ENCODE assay signal across 9 cellular contexts in the genomic region with DNA sequence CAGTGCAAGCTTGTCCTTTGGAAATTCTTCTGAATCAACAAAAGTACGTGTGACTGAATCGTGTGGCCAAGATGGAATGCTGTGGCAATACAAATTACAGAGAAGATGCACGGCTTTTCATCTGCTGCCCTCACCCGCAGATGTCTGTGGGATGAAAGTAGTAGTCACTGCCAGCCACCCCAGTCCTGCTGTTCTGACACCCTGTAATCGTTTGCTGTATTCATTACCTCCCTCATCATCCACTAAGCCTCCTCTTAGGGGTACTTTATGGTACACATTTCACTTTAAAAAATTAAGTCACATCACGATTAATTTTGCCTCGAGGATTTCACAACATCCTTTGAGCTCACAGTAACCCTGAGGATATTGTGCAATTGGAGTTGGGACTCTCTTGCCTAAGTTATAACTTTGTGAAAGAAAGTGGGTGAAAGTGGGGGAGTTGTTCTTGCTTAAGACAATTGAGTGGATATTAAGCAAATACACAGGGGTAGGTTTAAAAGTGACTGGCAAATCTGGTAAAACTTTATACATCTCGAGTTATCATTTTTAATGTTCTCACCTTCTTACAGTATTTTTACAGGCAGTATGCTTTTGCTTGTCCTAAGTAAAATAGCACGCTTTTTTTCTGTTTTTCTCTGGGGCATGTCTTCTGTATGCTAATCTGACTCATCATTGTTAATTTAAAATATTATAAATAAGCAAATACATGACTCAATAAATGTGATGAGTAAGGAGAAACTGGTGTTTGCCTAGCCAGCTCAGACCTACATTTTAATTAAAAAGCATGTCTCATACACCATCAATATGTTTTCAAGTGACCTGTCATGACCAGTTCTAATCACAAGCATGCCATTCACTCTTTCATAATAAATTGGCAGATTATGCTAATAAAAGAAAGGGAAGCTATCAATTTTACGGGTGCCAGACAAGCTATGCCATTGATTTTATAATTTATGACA.
DNase-seq lines count a peak whose midpoint lies in the region; ATAC-seq and TF ChIP-seq lines count a peak whose summit lies in the region.
"Had no signal": no experiment of that assay in that cellular context is flagged by ENCODE, and none has a peak within 500 bp of the region (broad histone marks: within the 10 kb centered on the region; RNA-seq: fewer than 3 reads in every experiment).

No MANE protein-coding gene starts in this region.

- peak overlapping the region; percentile 79 for H3K4me2 ChIP-seq in GM23248 (ENCODE audit: unreplicated experiment)

- H3K4me3 Mint-ChIP-seq in activated T-cell treated with anti-CD3 and anti-CD28 coated beads, Interleukin-2, amount 50 U/mL, for 4 hours: no peak overlapping the region
- H3K4me3 Mint-ChIP-seq: natural killer cell treated with Interleukin-12 subunit alpha and Interleukin-12 subunit beta and Interleukin-15 and Interleukin-18, amount 100 ng/mL, for 72 hours had no signal

- no peaks in the 10 kb centered on the region for H3K9me3 Mint-ChIP-seq in activated T-cell treated with anti-CD3 and anti-CD28 coated beads, Interleukin-2, amount 50 U/mL, for 4 hours

- H4K20me1 ChIP-seq in GM23248 (ENCODE audit: insufficient read depth): no peaks in the 10 kb centered on the region

- H3K27ac ChIP-seq in GM23248: peak overlapping the region; percentile 84
- H3K27ac ChIP-seq in SK-N-MC: no peak overlapping the region
- H3K27ac ChIP-seq in sigmoid colon: peak overlapping the region; percentile 36 to 67 (median 56)

- peaks cover 5% of the 10 kb centered on the region for H3K4me1 Mint-ChIP-seq in activated T-cell treated with anti-CD3 and anti-CD28 coated beads, Interleukin-2, amount 50 U/mL, for 4 hours (ENCODE audit: low read depth)

- H3K36me3 Mint-ChIP-seq in activated T-cell treated with anti-CD3 and anti-CD28 coated beads, Interleukin-2, amount 50 U/mL, for 4 hours (ENCODE audit: insufficient read depth): no peaks in the 10 kb centered on the region
- H3K36me3 Mint-ChIP-seq: natural killer cell treated with Interleukin-12 subunit alpha and Interleukin-12 subunit beta and Interleukin-15 and Interleukin-18, amount 100 ng/mL, for 72 hours had no signal

- no peaks in the 10 kb centered on the region for H3K79me2 ChIP-seq in GM23248 (ENCODE audit: insufficient read depth)

- H3K9me3 ChIP-seq in GM23248 (ENCODE audit: low read depth) (no peaks in the 10 kb centered on the region), SK-N-MC (ENCODE audit: low read depth, low read length) (no peaks in the 10 kb centered on the region), sigmoid colon (no peaks in the 10 kb centered on the region)

- no peak for ATAC-seq in GM18873 (IDR thresholded peaks at IDR 0.05; ENCODE audit: low FRiP score, unreplicated experiment)
- no peak for ATAC-seq in activated T-cell treated with anti-CD3 and anti-CD28 coated beads, Interleukin-2, amount 50 U/mL, for 4 hours

- peak overlapping the region; percentile 52 for H2AFZ ChIP-seq in GM23248

- DNase-seq in GM23248: peak; percentile 94
- peak; percentile 82 for DNase-seq in SK-N-MC (ENCODE audit: low read depth, low spot score)
- DNase-seq in foreskin melanocyte: peak; percentile 86
- DNase-seq in sigmoid colon: peak; percentile 69
- DNase-seq in activated CD4-positive, alpha-beta T cell treated with anti-CD3 and anti-CD28 coated beads, Interleukin-2, amount 50 U/mL, for 1 hour: no peak
- DNase-seq in activated T-cell treated with anti-CD3 and anti-CD28 coated beads, Interleukin-2, amount 50 U/mL, for 4 hours: no peak
- DNase-seq in DMS114 treated with DMSO at 0.1 percent for 48 hours (lab: John Stamatoyannopoulos, UW; ENCODE audit: unreplicated experiment): no peak

- in situ Hi-C loops in GM23248 (cut with MboI): no loop called here

- TF ChIP-seq POLR2A in sigmoid colon (IDR thresholded peaks at IDR 0.05): no peak

- WGBS in GM23248 (ENCODE audit: low coverage in 1 of 2, low lambda C conversion rate in 2 of 2, missing lambda C conversion rate in 2 of 2), 2 experiments: 1% methylated on average over 10 of the region's 10 CpGs
- WGBS in sigmoid colon, 2 donors: 57 to 59% methylated on average over 10 of the region's 10 CpGs

- no peaks in the 10 kb centered on the region for H3K36me3 ChIP-seq in GM23248 (ENCODE audit: low read depth)
- H3K36me3 ChIP-seq in SK-N-MC (ENCODE audit: insufficient read depth, low read length): no peaks in the 10 kb centered on the region
- no peaks in the 10 kb centered on the region for H3K36me3 ChIP-seq in sigmoid colon

- peak overlapping the region; percentile 64 for H3K9ac ChIP-seq in GM23248
- no peak overlapping the region for H3K9ac ChIP-seq in SK-N-MC (ENCODE audit: insufficient read length)

- no peak for TF ChIP-seq CTCF in sigmoid colon (IDR thresholded peaks at IDR 0.05)

- peaks cover 7% of the 10 kb centered on the region for H3K27me3 Mint-ChIP-seq in activated T-cell treated with anti-CD3 and anti-CD28 coated beads, Interleukin-2, amount 50 U/mL, for 4 hours (ENCODE audit: low read depth)
- H3K27me3 Mint-ChIP-seq: natural killer cell treated with Interleukin-12 subunit alpha and Interleukin-12 subunit beta and Interleukin-15 and Interleukin-18, amount 100 ng/mL, for 72 hours had no signal

- no peaks in the 10 kb centered on the region for H3K9me2 ChIP-seq in GM23248 (ENCODE audit: insufficient read depth)

- peak overlapping the region; percentile 61 for H3K4me3 ChIP-seq in GM23248
- peak overlapping the region; percentile 46 for H3K4me3 ChIP-seq in SK-N-MC
- H3K4me3 ChIP-seq in sigmoid colon: peak overlapping the region in 2 of 4 donors; percentile 6 to 27

- TF ChIP-seq EP300 in sigmoid colon (IDR thresholded peaks at IDR 0.05): peak in 1 of 4 donors; percentile 27

- H3K27me3 ChIP-seq in GM23248 (replicated peaks; ENCODE audit: insufficient read depth): no peaks in the 10 kb centered on the region
- no peaks in the 10 kb centered on the region for H3K27me3 ChIP-seq in sigmoid colon

- H3K4me1 ChIP-seq in GM23248 (ENCODE audit: insufficient read depth): peaks cover 63% of the 10 kb centered on the region
- peaks cover 0 to 9% (median 0%) of the 10 kb centered on the region in 4 donors for H3K4me1 ChIP-seq in sigmoid colon

- intact Hi-C loops in sigmoid colon (cut with DNase I): no loop called here

- H3F3A ChIP-seq in GM23248 (ENCODE audit: insufficient read depth): peaks cover 58% of the 10 kb centered on the region

Comparison
In these comparisons a context has a peak if more than half of its experiments do, and no peak if none do; other contexts are left out.
1. DNase-seq: peak in GM23248 (single experiment), SK-N-MC (single experiment), foreskin melanocyte (single experiment) and sigmoid colon (single experiment); none in activated CD4-positive, alpha-beta T cell treated with anti-CD3 and anti-CD28 coated beads, Interleukin-2, amount 50 U/mL, for 1 hour (single experiment), activated T-cell treated with anti-CD3 and anti-CD28 coated beads, Interleukin-2, amount 50 U/mL, for 4 hours (single experiment) and DMS114 treated with DMSO at 0.1 percent for 48 hours (single experiment).